13 cellular contexts compared by ENCODE assay signal in the genomic region with DNA sequence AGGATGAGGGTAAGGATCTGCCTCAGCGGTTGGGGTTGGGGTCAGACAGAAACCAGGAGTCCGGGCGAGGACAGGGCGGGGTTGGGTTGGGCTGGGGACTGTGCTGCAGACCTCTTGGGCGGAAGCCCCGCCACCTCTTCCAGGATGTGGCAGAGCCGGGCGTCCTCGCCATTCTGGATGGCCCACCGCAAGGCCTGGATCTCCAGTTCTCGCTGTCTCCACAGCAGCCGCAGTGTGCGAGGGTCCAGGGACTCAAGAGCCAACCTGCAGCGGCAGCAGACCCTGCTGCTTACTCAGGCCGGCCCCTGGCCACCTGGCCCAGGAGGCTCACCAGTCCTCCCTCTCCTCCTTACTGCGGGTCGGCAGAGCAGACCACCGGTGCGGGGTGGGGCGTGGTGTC.
"Had no signal": no experiment of that assay in that cellular context is flagged by ENCODE, and none has a peak within 500 bp of the region (broad histone marks: within the 10 kb centered on the region; RNA-seq: fewer than 3 reads in every experiment).

No MANE protein-coding gene starts in this region.

- H3K4me3 ChIP-seq: dorsolateral prefrontal cortex, hepatocyte, ovary, right atrium auricular region had no signal

- DNase-seq: cortex of kidney; dorsolateral prefrontal cortex; effector CD8-positive, alpha-beta T cell; foreskin melanocyte; head of caudate nucleus; mammary epithelial cell; ovary; small intestine; stimulated activated CD4-positive, alpha-beta T cell treated with anti-CD3 and anti-CD28 coated beads, Interleukin-2, amount 100 ng/mL, for 48 hours; stimulated activated naive CD4-positive, alpha-beta T cell treated with Interleukin-2 at 50 U/mL for 16 hours had no signal

- H3K36me3 ChIP-seq: ovary, right atrium auricular region had no signal

- H3K9me3 ChIP-seq: ovary, right atrium auricular region had no signal

- H2AFZ ChIP-seq: hepatocyte had no signal

- H3K27ac ChIP-seq: dorsolateral prefrontal cortex, hepatocyte, ovary, right atrium auricular region had no signal

- ATAC-seq: naive thymus-derived CD8-positive, alpha-beta T cell had no signal

- H3K4me2 ChIP-seq: hepatocyte had no signal
